34 cellular contexts compared by ENCODE assay signal in the genomic region with DNA sequence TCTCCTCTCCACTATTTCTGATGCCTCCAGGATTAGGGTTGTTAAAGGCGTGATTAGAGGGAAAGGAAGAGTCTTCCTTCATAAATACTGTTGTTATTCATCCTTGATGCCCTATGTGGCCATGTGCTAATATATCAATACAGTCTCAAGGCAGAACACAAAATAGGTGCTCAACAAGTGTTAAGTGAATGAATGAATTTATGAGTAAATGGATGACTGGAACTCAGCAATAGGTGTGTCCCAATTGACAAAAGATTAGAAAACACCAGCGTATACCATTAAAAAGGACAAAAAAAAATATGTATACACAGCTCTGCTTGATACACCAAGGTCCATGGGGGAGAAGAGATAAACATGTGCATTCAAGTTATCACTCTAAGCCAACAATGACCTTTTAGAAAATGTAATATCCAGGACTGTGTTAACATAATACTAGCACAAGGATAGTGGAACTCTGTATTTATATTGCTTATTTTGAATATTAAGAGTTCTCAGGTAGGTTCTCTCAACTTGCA.
"Had no signal": no experiment of that assay in that cellular context is flagged by ENCODE, and none has a peak within 500 bp of the region (broad histone marks: within the 10 kb centered on the region; RNA-seq: fewer than 3 reads in every experiment).

No MANE protein-coding gene starts in this region.

- DNase-seq: Karpas-422, Kasumi-1, MG63, MM.1S, MV-4-11, NCI-H1048, NCI-H1092, NCI-H1092 treated with DMSO at 0.1 percent for 48 hours, NCI-H1105, NCI-H1105 treated with DMSO at 0.1 percent for 48 hours, NCI-H1417, NCI-H1417 treated with DMSO at 0.1 percent for 48 hours, NCI-H1436, NCI-H1436 treated with DMSO at 0.1 percent for 48 hours, NCI-H1694, NCI-H1694 treated with DMSO at 0.1 percent for 48 hours, NCI-H187, NCI-H187 treated with DMSO at 0.1 percent for 48 hours, NCI-H1930, NCI-H2029, NCI-H2029 treated with DMSO at 0.1 percent for 48 hours, NCI-H2081, NCI-H2081 treated with DMSO at 0.1 percent for 48 hours, NCI-H2107, NCI-H2171, NCI-H2171 treated with DMSO at 0.1 percent for 48 hours, NCI-H2227 treated with DMSO at 0.1 percent for 48 hours, NCI-H226, NCI-H345, NCI-H446, NCI-H446 treated with DMSO at 0.1 percent for 48 hours, NCI-H510A, NCI-H510A treated with DMSO at 0.1 percent for 48 hours, NCI-H524 had no signal

- H3K9me3 ChIP-seq: MG63 had no signal

- H3K36me3 ChIP-seq: MG63 had no signal

- H3K27me3 ChIP-seq: MG63 had no signal

- H3K4me3 ChIP-seq: MG63 had no signal
